ENCODE assay signal across 28 cellular contexts in the genomic region with DNA sequence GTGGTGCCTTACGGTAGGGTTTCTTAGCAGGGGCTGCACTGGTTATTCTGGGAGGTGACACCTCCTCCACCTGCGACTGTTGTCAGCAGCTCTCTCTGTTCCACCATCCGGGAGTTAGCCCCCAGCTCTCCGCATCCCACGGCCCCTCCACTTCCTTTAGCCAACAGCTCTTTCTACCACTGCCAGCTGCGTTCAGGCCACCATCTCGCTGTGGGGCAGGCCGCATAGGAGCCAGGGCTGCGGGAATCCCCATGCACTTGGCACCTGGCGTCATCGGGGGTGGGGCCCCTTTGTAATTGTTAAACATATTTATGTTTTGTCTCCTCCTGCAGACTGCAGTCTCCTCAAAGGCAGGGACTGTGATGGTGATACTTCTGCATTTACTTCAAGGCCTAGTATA.
"Had no signal": no experiment of that assay in that cellular context is flagged by ENCODE, and none has a peak within 500 bp of the region (broad histone marks: within the 10 kb centered on the region; RNA-seq: fewer than 3 reads in every experiment).

No MANE protein-coding gene starts in this region.

- H3K27me3 ChIP-seq: adrenal gland, body of pancreas, esophagus squamous epithelium had no signal

- H3K4me1 ChIP-seq: adrenal gland, body of pancreas, esophagus squamous epithelium had no signal

- H3K4me3 ChIP-seq: adrenal gland, body of pancreas, esophagus squamous epithelium had no signal

- DNase-seq: activated B cell treated with CpG ODN at 0.5 μM for 24 hours; activated CD4-positive, alpha-beta T cell treated with anti-CD3 and anti-CD28 coated beads for 48 hours; activated CD4-positive, alpha-beta T cell treated with anti-CD3 and anti-CD28 coated beads, Interleukin-2, amount 50 U/mL, for 1 hour; activated CD4-positive, alpha-beta T cell treated with anti-CD3 and anti-CD28 coated beads, Interleukin-2, amount 50 U/mL, for 48 hours; activated CD8-positive, alpha-beta memory T cell treated with anti-CD3 and anti-CD28 coated beads, Interleukin-2, amount 10 ng/mL, durations not matched to agents 7 days and 5 days; activated CD8-positive, alpha-beta memory T cell treated with anti-CD3 and anti-CD28 coated beads, Interleukin-2, amount 50 U/mL, for 4 hours; activated CD8-positive, alpha-beta T cell treated with anti-CD3 and anti-CD28 coated beads for 36 hours; activated effector memory CD4-positive, alpha-beta T cell treated with anti-CD3 and anti-CD28 coated beads, Interleukin-2, amount 50 U/mL, for 16 hours; activated naive CD4-positive, alpha-beta T cell treated with anti-CD3 and anti-CD28 coated beads for 36 hours; activated naive CD8-positive, alpha-beta T cell treated with anti-CD3 and anti-CD28 coated beads for 36 hours; activated naive CD8-positive, alpha-beta T cell treated with anti-CD3 and anti-CD28 coated beads, Interleukin-2, amount 50 U/mL, for 24 hours; activated T-cell treated with anti-CD3 and anti-CD28 coated beads, Interleukin-2, amount 50 U/mL, for 1 hour; activated T-cell treated with anti-CD3 and anti-CD28 coated beads, Interleukin-2, amount 50 U/mL, for 48 hours; adrenal gland; amygdala; aorta; body of pancreas; caudate nucleus; cortex of kidney; dermis blood vessel endothelial cell; effector CD4-positive, alpha-beta T cell; effector memory CD8-positive, alpha-beta T cell; erythroblast; esophagus squamous epithelium; head of caudate nucleus; T-helper 17 cell; T1000; WERI-Rb-1 had no signal

- H3K36me3 ChIP-seq: adrenal gland, esophagus squamous epithelium, WERI-Rb-1 had no signal

- H3K9me3 ChIP-seq: adrenal gland, body of pancreas, esophagus squamous epithelium had no signal

- H3K27ac ChIP-seq: adrenal gland, body of pancreas, esophagus squamous epithelium, WERI-Rb-1 had no signal
